16 cellular contexts compared by ENCODE assay signal in the genomic region with DNA sequence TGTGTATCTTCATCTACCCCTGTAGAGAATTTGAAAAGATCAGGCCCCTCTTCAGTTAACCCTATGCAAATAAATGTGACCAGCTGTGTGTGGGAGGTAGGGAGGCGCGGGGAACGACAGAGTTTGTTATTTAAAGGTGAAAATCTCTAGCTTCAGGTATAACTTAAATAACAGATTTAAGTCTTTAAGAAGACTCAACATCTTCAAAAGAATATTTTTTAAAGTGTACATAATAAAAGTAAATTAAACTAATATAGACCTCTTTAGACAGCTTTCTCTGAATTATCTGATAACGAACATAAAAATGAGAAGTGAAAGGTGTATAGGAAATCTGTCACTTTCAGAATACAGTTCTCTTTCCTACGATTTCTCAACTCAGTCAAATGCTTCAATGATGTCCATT. TPM values are rescaled to one million over a fixed set of nuclear protein-coding genes. Genes with fewer than 3 reads are reported as not detected.
DNase-seq lines count a peak whose midpoint lies in the region; ATAC-seq and TF ChIP-seq lines count a peak whose summit lies in the region.
"Had no signal": no experiment of that assay in that cellular context is flagged by ENCODE, and none has a peak within 500 bp of the region (broad histone marks: within the 10 kb centered on the region; RNA-seq: fewer than 3 reads in every experiment).

No MANE protein-coding gene starts in this region.

- in situ Hi-C loops in GM13976 (cut with MboI; ENCODE audit: low sequenced_read_pairs, unreplicated experiment): no loop called here

- TF ChIP-seq CTCF in GM13976 (IDR thresholded peaks at IDR 0.05; ENCODE audit: borderline replicate concordance, control extremely low read depth, extremely low read depth, insufficient read depth, missing control alignments): no peak

- DNase-seq in GM13976 (ENCODE audit: low spot score) (peak; percentile 29), GDM1 (lab: John Stamatoyannopoulos, UW) (no peak), dedifferentiated amniotic fluid mesenchymal stem cell (ENCODE audit: extremely low spot score) (no peak), mucosa of gallbladder (ENCODE audit: low spot score) (no peak)
- no peak for DNase-seq in activated CD4-positive, alpha-beta T cell treated with anti-CD3 and anti-CD28 coated beads for 4 hours
- DNase-seq: activated CD4-positive, alpha-beta T cell treated with anti-CD3 and anti-CD28 coated beads, Interleukin-2, amount 50 U/mL, for 48 hours; activated naive CD8-positive, alpha-beta T cell treated with anti-CD3 and anti-CD28 coated beads, Interleukin-2, amount 10 ng/mL, durations not matched to agents 7 days and 5 days; effector memory CD8-positive, alpha-beta T cell; GF-D8; NCI-H187; SIG-M5 had no signal

- peak; percentile 92 for ATAC-seq in GM19467 (IDR thresholded peaks at IDR 0.05; ENCODE audit: unreplicated experiment)
- peak; percentile 96 for ATAC-seq in HG02885 (IDR thresholded peaks at IDR 0.05; ENCODE audit: poor library complexity, unreplicated experiment)
- ATAC-seq in HG03571 (IDR thresholded peaks at IDR 0.05; ENCODE audit: unreplicated experiment): peak; percentile 89
- ATAC-seq: effector memory CD8-positive, alpha-beta T cell; sciatic nerve had no signal

RNA-seq across cellular contexts. Expression of a gene that starts 16.0 kb away (rescaled TPM):
- 0.06 TPM for total RNA-seq in mucosa of gallbladder
- total RNA-seq: activated naive CD8-positive, alpha-beta T cell treated with anti-CD3 and anti-CD28 coated beads, Interleukin-2, amount 10 ng/mL, durations not matched to agents 7 days and 5 days; mononuclear cell; sciatic nerve had no signal
